Comparison of ENCODE assay signal across 19 cellular contexts in genomic region chr16:65600629-65601028, GRCh38.
"Had no signal": no experiment of that assay in that cellular context is flagged by ENCODE, and none has a peak within 500 bp of the region (broad histone marks: within the 10 kb centered on the region; RNA-seq: fewer than 3 reads in every experiment).

No MANE protein-coding gene starts in this region.

- H3K27me3 Mint-ChIP-seq: activated CD4-positive, alpha-beta memory T cell treated with anti-CD3 and anti-CD28 coated beads, Interleukin-2, amount 10 ng/mL, durations not matched to agents 7 days and 5 days; activated naive CD8-positive, alpha-beta T cell treated with anti-CD3 and anti-CD28 coated beads, Interleukin-2, amount 50 U/mL, for 24 hours; stimulated activated memory B cell treated with anti-CD40 and anti-IgM and Interleukin-4, amounts not matched to agents 10 μg/mL and 1 μg/mL and 100 μg/mL, for 72 hours had no signal

- H3K79me2 ChIP-seq: hepatocyte had no signal

- H3K27ac Mint-ChIP-seq: activated CD4-positive, alpha-beta memory T cell treated with anti-CD3 and anti-CD28 coated beads, Interleukin-2, amount 10 ng/mL, durations not matched to agents 7 days and 5 days; activated naive CD8-positive, alpha-beta T cell treated with anti-CD3 and anti-CD28 coated beads, Interleukin-2, amount 50 U/mL, for 24 hours; activated T-helper 1 cell treated with anti-CD3 and anti-CD28 coated beads, Interleukin-12 subunit alpha, Interleukin-12 subunit beta, Interleukin-2, Interleukin-4 antibody, amounts not matched to agents 30 ng/mL and 10 ng/mL and 1 ng/mL, durations not matched to agents 14 hours and 24 hours and 36 hours; stimulated activated memory B cell treated with anti-CD40 and anti-IgM and Interleukin-4, amounts not matched to agents 10 μg/mL and 1 μg/mL and 100 μg/mL, for 72 hours had no signal

- H3K4me1 ChIP-seq: esophagus muscularis mucosa, gastroesophageal sphincter, prostate gland, spleen, tibial artery had no signal

- ATAC-seq: activated naive CD8-positive, alpha-beta T cell treated with anti-CD3 and anti-CD28 coated beads, Interleukin-2, amount 50 U/mL, for 24 hours; gastroesophageal sphincter; sciatic nerve; stimulated activated memory B cell treated with anti-CD40 and anti-IgM and Interleukin-4, amounts not matched to agents 10 μg/mL and 1 μg/mL and 100 μg/mL, for 72 hours had no signal

- H3K27ac ChIP-seq: brain microvascular endothelial cell, esophagus muscularis mucosa, gastroesophageal sphincter, hepatocyte, prostate gland, spleen, tibial artery had no signal

- DNase-seq: activated CD4-positive, alpha-beta memory T cell treated with anti-CD3 and anti-CD28 coated beads, Interleukin-2, amount 10 ng/mL, durations not matched to agents 7 days and 5 days; activated CD8-positive, alpha-beta memory T cell treated with anti-CD3 and anti-CD28 coated beads, Interleukin-2, amount 50 U/mL, for 48 hours; activated naive CD4-positive, alpha-beta T cell treated with Interleukin-2 at 50 U/mL for 16 hours; activated naive CD8-positive, alpha-beta T cell treated with anti-CD3 and anti-CD28 coated beads, Interleukin-2, amount 50 U/mL, for 24 hours; brain microvascular endothelial cell; cerebellar nuclear complex; midbrain; occipital lobe; spleen; stimulated activated CD4-positive, alpha-beta T cell treated with anti-CD3 and anti-CD28 coated beads, Interleukin-1b, Interleukin-23, amount 100 ng/mL, for 48 hours; T-helper 9 cell; tibial artery had no signal

- H3K4me2 ChIP-seq: hepatocyte had no signal

- H3K4me1 Mint-ChIP-seq: activated CD4-positive, alpha-beta memory T cell treated with anti-CD3 and anti-CD28 coated beads, Interleukin-2, amount 10 ng/mL, durations not matched to agents 7 days and 5 days; activated naive CD8-positive, alpha-beta T cell treated with anti-CD3 and anti-CD28 coated beads, Interleukin-2, amount 50 U/mL, for 24 hours; stimulated activated memory B cell treated with anti-CD40 and anti-IgM and Interleukin-4, amounts not matched to agents 10 μg/mL and 1 μg/mL and 100 μg/mL, for 72 hours had no signal

- H3K4me3 Mint-ChIP-seq: activated CD4-positive, alpha-beta memory T cell treated with anti-CD3 and anti-CD28 coated beads, Interleukin-2, amount 10 ng/mL, durations not matched to agents 7 days and 5 days; activated naive CD8-positive, alpha-beta T cell treated with anti-CD3 and anti-CD28 coated beads, Interleukin-2, amount 50 U/mL, for 24 hours; activated T-helper 1 cell treated with anti-CD3 and anti-CD28 coated beads, Interleukin-12 subunit alpha, Interleukin-12 subunit beta, Interleukin-2, Interleukin-4 antibody, amounts not matched to agents 30 ng/mL and 10 ng/mL and 1 ng/mL, durations not matched to agents 14 hours and 24 hours and 36 hours; stimulated activated memory B cell treated with anti-CD40 and anti-IgM and Interleukin-4, amounts not matched to agents 10 μg/mL and 1 μg/mL and 100 μg/mL, for 72 hours had no signal

- H3K4me3 ChIP-seq: esophagus muscularis mucosa, gastroesophageal sphincter, hepatocyte, prostate gland, spleen, tibial artery had no signal

- H2AFZ ChIP-seq: hepatocyte had no signal

- H3K27me3 ChIP-seq: brain microvascular endothelial cell, esophagus muscularis mucosa, gastroesophageal sphincter, hepatocyte, spleen, tibial artery had no signal

- H3K36me3 Mint-ChIP-seq: stimulated activated memory B cell treated with anti-CD40 and anti-IgM and Interleukin-4, amounts not matched to agents 10 μg/mL and 1 μg/mL and 100 μg/mL, for 72 hours had no signal

- H3K36me3 ChIP-seq: brain microvascular endothelial cell, esophagus muscularis mucosa, gastroesophageal sphincter, prostate gland, spleen, tibial artery had no signal

- H3K9me3 ChIP-seq: esophagus muscularis mucosa, gastroesophageal sphincter, prostate gland, tibial artery had no signal
